In genomic region chr22:22450343-22450839, GRCh38 we compare ENCODE assay signal across 8 cellular contexts. TPM values are rescaled to one million over a fixed set of nuclear protein-coding genes. Genes with fewer than 3 reads are reported as not detected.
DNase-seq lines count a peak whose midpoint lies in the region; ATAC-seq and TF ChIP-seq lines count a peak whose summit lies in the region.

No MANE protein-coding gene starts in this region.

- no peaks in the 10 kb centered on the region for H3K79me1 ChIP-seq in H9 (ENCODE audit: insufficient read depth, low read depth, low read length, poor library complexity, severe bottlenecking)

- H3K9me3 Mint-ChIP-seq in H9: peaks cover 24 to 32% of the 10 kb centered on the region in 2 experiments

- H3K4me1 Mint-ChIP-seq in H9: no peaks in the 10 kb centered on the region

- no peak overlapping the region for H3K27ac ChIP-seq in gastroesophageal sphincter
- H3K27ac ChIP-seq in H9 (ENCODE audit: insufficient read length, low read depth, low read length): no peak overlapping the region

- H3K23ac ChIP-seq in H9 (ENCODE audit: insufficient read length, low read depth, low read length): no peak overlapping the region

- no peak overlapping the region for H2AK5ac ChIP-seq in H9 (ENCODE audit: insufficient read length, low read length)

- no peaks in the 10 kb centered on the region for H3K79me2 ChIP-seq in H9 (ENCODE audit: insufficient read depth, low read length)

- peak; percentile 80 for DNase-seq in GM10266 (ENCODE audit: extremely low spot score)
- DNase-seq in GM20000 (ENCODE audit: low spot score): peak; percentile 84
- DNase-seq in H9: no peak
- DNase-seq in SW 1271 (lab: John Stamatoyannopoulos, UW): no peak
- DNase-seq in NK-92 (lab: John Stamatoyannopoulos, UW; ENCODE audit: unreplicated experiment): no peak
- no peak for DNase-seq in central memory CD4-positive, alpha-beta T cell

- no peak overlapping the region for H2BK120ac ChIP-seq in H9 (ENCODE audit: low read depth, low read length, poor library complexity, severe bottlenecking)

- H3K4me3 ChIP-seq in gastroesophageal sphincter: no peak overlapping the region

- peaks cover 0 to 5% (median 0%) of the 10 kb centered on the region in 3 experiments; a peak in 4 of 7 replicates for H3K36me3 Mint-ChIP-seq in H9 (ENCODE audit: insufficient read depth in 1 of 3, low read depth in 3 of 3)

- H3T11ph ChIP-seq in H9 (ENCODE audit: low read length): no peak overlapping the region

- no peak overlapping the region for H4K91ac ChIP-seq in H9 (ENCODE audit: insufficient read length, low read depth, low read length)

- no peak overlapping the region for H3K27ac Mint-ChIP-seq in H9

- ATAC-seq in HG03521 (IDR thresholded peaks at IDR 0.05; ENCODE audit: unreplicated experiment) (peak; percentile 82), gastroesophageal sphincter (peak; percentile 43)

- WGBS in gastroesophageal sphincter (ENCODE audit: low coverage in 1 of 2), 2 donors: no CpG with 5 or more reads among the region's 4 CpGs
- no CpG with 5 or more reads among the region's 4 CpGs for WGBS in H9 (ENCODE audit: extremely low coverage, insufficient read length, low lambda C conversion rate)

- H2BK12ac ChIP-seq in H9 (ENCODE audit: insufficient read length, low read depth, low read length): no peak overlapping the region

- H2AFZ ChIP-seq in H9 (ENCODE audit: low read length): no peak overlapping the region

- H3K9me3 ChIP-seq in gastroesophageal sphincter (peaks cover 0 to 19% (median 0%) of the 10 kb centered on the region in 3 donors), H9 (ENCODE audit: control insufficient read depth, low read depth, low read length) (peaks cover 12% of the 10 kb centered on the region)

- H4K20me1 ChIP-seq in H9 (ENCODE audit: control insufficient read depth, insufficient read depth, insufficient read length): no peaks in the 10 kb centered on the region

- H3K4me1 ChIP-seq in gastroesophageal sphincter (no peaks in the 10 kb centered on the region), H9 (ENCODE audit: insufficient read depth, low read length) (no peaks in the 10 kb centered on the region)

- no peak overlapping the region for H3K14ac ChIP-seq in H9 (ENCODE audit: insufficient read depth, low read length)

- H4K5ac ChIP-seq in H9 (ENCODE audit: insufficient read length, low read depth, low read length): no peak overlapping the region

- no peak overlapping the region for H2BK20ac ChIP-seq in H9 (ENCODE audit: low read depth, low read length, poor library complexity, severe bottlenecking)

- H3K4me3 Mint-ChIP-seq in H9: no peak overlapping the region

- TF ChIP-seq POLR2A in gastroesophageal sphincter (IDR thresholded peaks at IDR 0.05): no peak

- TF ChIP-seq CTCF in GM10266 (IDR thresholded peaks at IDR 0.05; ENCODE audit: control insufficient read depth, insufficient read depth, low read depth, missing control alignments) (no peak), GM20000 (IDR thresholded peaks at IDR 0.05; ENCODE audit: extremely low read depth, missing control alignments) (no peak), gastroesophageal sphincter (IDR thresholded peaks at IDR 0.05) (no peak), H9 (conservative IDR thresholded peaks at IDR 0.05) (no peak)

- no peaks in the 10 kb centered on the region for H3K23me2 ChIP-seq in H9 (ENCODE audit: insufficient read length, low read depth, low read length, poor library complexity, severe bottlenecking)

- H2BK15ac ChIP-seq in H9 (ENCODE audit: low read depth, low read length): no peak overlapping the region

- no peak overlapping the region for H4K8ac ChIP-seq in H9 (replicated peaks; ENCODE audit: insufficient read length, low read depth, low read length)

- no peak overlapping the region for H3K9ac ChIP-seq in H9 (ENCODE audit: extremely low read depth, insufficient read length, low read length)

- H3K27me3 Mint-ChIP-seq in H9 (ENCODE audit: low read depth): peaks cover 100% of the 10 kb centered on the region

- H3K36me3 ChIP-seq in gastroesophageal sphincter: no peaks in the 10 kb centered on the region

- no peak for TF ChIP-seq EP300 in gastroesophageal sphincter (IDR thresholded peaks at IDR 0.05)

- peaks cover 53% of the 10 kb centered on the region for H3K27me3 ChIP-seq in gastroesophageal sphincter
- peaks cover 67% of the 10 kb centered on the region for H3K27me3 ChIP-seq in H9 (ENCODE audit: insufficient read depth, low read length)

- no peak overlapping the region for H3K18ac ChIP-seq in H9 (ENCODE audit: insufficient read length, low read depth, low read length)

- H3K4me2 ChIP-seq in H9 (ENCODE audit: insufficient read depth, insufficient read length, low read length): no peak overlapping the region

- no peak overlapping the region for H3K4ac ChIP-seq in H9 (ENCODE audit: low read depth, low read length)

- no peak overlapping the region for H2BK5ac ChIP-seq in H9 (ENCODE audit: insufficient read length, low read length)

- no peak overlapping the region for H3K56ac ChIP-seq in H9 (ENCODE audit: insufficient read length, low read depth, low read length)

RNA-seq across cellular contexts. Expression of gene ZNF280B, which starts 58.2 kb away (rescaled TPM):
- 1 to 10 TPM in 1 of 4 donors, under 1 TPM in 3; 0.16 to 1.1 (median 0.44) TPM for total RNA-seq in gastroesophageal sphincter
- total RNA-seq in H9 (2021): 8.2 and 9.2 TPM in 2 replicates

Comparison
In these comparisons a context has a peak if more than half of its experiments do, and no peak if none do; other contexts are left out.
1. DNase-seq: peak in GM10266 (single experiment) and GM20000 (single experiment); none in H9 (single experiment), SW 1271 (0 of 2), NK-92 (single experiment) and central memory CD4-positive, alpha-beta T cell (single experiment).